In genomic region chr20:57450419-57450818, GRCh38 we compare ENCODE assay signal across 8 cellular contexts. TPM values are rescaled to one million over a fixed set of nuclear protein-coding genes. Genes with fewer than 3 reads are reported as not detected.
A peak's percentile ranks its signal among the peaks of the same experiment; 100 is the strongest.
DNase-seq lines count a peak whose midpoint lies in the region; ATAC-seq and TF ChIP-seq lines count a peak whose summit lies in the region.

No MANE protein-coding gene starts in this region.

- peak overlapping the region; percentile 29 for H3K4me3 ChIP-seq in BLaER1
- H3K4me3 ChIP-seq in suprapubic skin, result no peak overlapping the region

- H3K4me1 ChIP-seq in BLaER1 (peaks cover 69% of the 10 kb centered on the region), suprapubic skin (no peaks in the 10 kb centered on the region)

- no peak for TF ChIP-seq EP300 in suprapubic skin (IDR thresholded peaks at IDR 0.05)

- no peaks in the 10 kb centered on the region for H4K20me1 ChIP-seq in BLaER1

- TF ChIP-seq CTCF in suprapubic skin (IDR thresholded peaks at IDR 0.05), result no peak

- H3K27ac ChIP-seq in BLaER1 (peak overlapping the region; percentile 88), suprapubic skin (no peak overlapping the region)

- TF ChIP-seq POLR2A in suprapubic skin (IDR thresholded peaks at IDR 0.05), result no peak

- H3K36me3 ChIP-seq in BLaER1, result no peaks in the 10 kb centered on the region
- no peaks in the 10 kb centered on the region for H3K36me3 ChIP-seq in suprapubic skin

- H3K9me3 ChIP-seq in BLaER1, result no peaks in the 10 kb centered on the region
- H3K9me3 ChIP-seq in suprapubic skin, result no peaks in the 10 kb centered on the region

- peak overlapping the region; percentile 84 for H3K4me2 ChIP-seq in BLaER1

- WGBS in suprapubic skin, result 53% methylated on average over 3 of the region's 12 CpGs

- peak overlapping the region; percentile 64 for H3K9ac ChIP-seq in BLaER1

- ATAC-seq in GM19351 (IDR thresholded peaks at IDR 0.05; ENCODE audit: unreplicated experiment) (peak; percentile 87), HG03280 (IDR thresholded peaks at IDR 0.05; ENCODE audit: unreplicated experiment) (peak; percentile 69)

- H3K27me3 ChIP-seq in BLaER1 (no peaks in the 10 kb centered on the region), suprapubic skin (peaks cover 3% of the 10 kb centered on the region)

- DNase-seq in UCSD-AML1 (lab: John Stamatoyannopoulos, UW; ENCODE audit: unreplicated experiment) (peak; percentile 89), midbrain (lab: John Stamatoyannopoulos, UW) (peak; percentile 5), dermis blood vessel endothelial cell (no peak), NCI-H2081 treated with DMSO at 0.1 percent for 48 hours (lab: John Stamatoyannopoulos, UW) (no peak), suprapubic skin (ENCODE audit: low spot score in 2 of 2) (no peak)

RNA-seq across cellular contexts. Expression of gene RBM38, which starts 59.2 kb away (rescaled TPM):
- total RNA-seq in dermis blood vessel endothelial cell (13.8 and 21.6 TPM in 2 replicates), suprapubic skin (10 to 100 TPM in 3 of 4 donors, 1 to 10 TPM in 1; 8.7 to 16.7 (median 12.8) TPM)

Comparison
In these comparisons a context has a peak if more than half of its experiments do, and no peak if none do; other contexts are left out.
1. DNase-seq: peak in UCSD-AML1 (single experiment) and midbrain (single experiment); none in dermis blood vessel endothelial cell (single experiment), NCI-H2081 treated with DMSO at 0.1 percent for 48 hours (single experiment) and suprapubic skin (0 of 2).